Comparison of ENCODE assay signal across 9 cellular contexts in genomic region chr16:14289692-14290340, GRCh38.
DNase-seq lines count a peak whose midpoint lies in the region; ATAC-seq and TF ChIP-seq lines count a peak whose summit lies in the region.
"Had no signal": no experiment of that assay in that cellular context is flagged by ENCODE, and none has a peak within 500 bp of the region (broad histone marks: within the 10 kb centered on the region; RNA-seq: fewer than 3 reads in every experiment).

No MANE protein-coding gene starts in this region.

- no peak for TF ChIP-seq EP300 in transverse colon (IDR thresholded peaks at IDR 0.05; ENCODE audit: low read depth)

- H3K9me3 ChIP-seq in transverse colon: peaks cover 4 to 10% of the 10 kb centered on the region in 2 donors

- DNase-seq in D341Med (ENCODE audit: low spot score): peak; percentile 61
- DNase-seq in HCEC 1CT: peak; percentile 22
- peak; percentile 32 for DNase-seq in RWPE1 (ENCODE audit: low spot score)
- DNase-seq in fibroblast of pulmonary artery (ENCODE audit: low read depth): peak; percentile 39
- DNase-seq in transverse colon: no peak
- no peak for DNase-seq in activated CD4-positive, CD25-positive, alpha-beta regulatory T cell (lab: John Stamatoyannopoulos, UW)
- DNase-seq in OCI-M2 (lab: John Stamatoyannopoulos, UW; ENCODE audit: unreplicated experiment): no peak

- H3K27me3 ChIP-seq in transverse colon: no peaks in the 10 kb centered on the region
- H3K27me3 ChIP-seq: SJSA1 had no signal

- POLR2A ChIA-PET in RWPE1 (lab: Yijun Ruan, JAX; ENCODE audit: low non-redundant PET): no interaction called here

- 55 to 66% methylated on average over 7 to 9 of the region's 9 CpGs for WGBS in transverse colon (ENCODE audit: low coverage in 1 of 2), 2 donors

- TF ChIP-seq CTCF in RWPE1 (conservative IDR thresholded peaks at IDR 0.05; ENCODE audit: low read depth) (peak; percentile 33), fibroblast of pulmonary artery (IDR thresholded peaks at IDR 0.05; ENCODE audit: low read length, missing control alignments) (peak; percentile 53), transverse colon (IDR thresholded peaks at IDR 0.05) (peak in 2 of 5 experiments; percentile 21 to 25)

- TF ChIP-seq POLR2A in transverse colon (IDR thresholded peaks at IDR 0.05): no peak

- CTCF ChIA-PET in RWPE1 (lab: Yijun Ruan, JAX): interaction anchor here (0.7 to 1.1 kb wide), 3 partner anchors 370 to 1393 kb away, joined by 3 read pairs; partner anchors contain the start of gene ERCC4

- no peaks in the 10 kb centered on the region for H3K36me3 ChIP-seq in transverse colon

- intact Hi-C loops in transverse colon (cut with DNase I; ENCODE audit: low total_unique reads): no loop called here

- no peak for ATAC-seq in GM18909 (IDR thresholded peaks at IDR 0.05; ENCODE audit: poor library complexity, unreplicated experiment)

- peaks cover 0 to 16% (median 9%) of the 10 kb centered on the region in 4 donors for H3K4me1 ChIP-seq in transverse colon

- no peak overlapping the region for H3K4me3 ChIP-seq in fibroblast of pulmonary artery (replicated peaks; ENCODE audit: low read depth, low read length)
- no peak overlapping the region for H3K4me3 ChIP-seq in transverse colon
- H3K4me3 ChIP-seq: SJSA1 had no signal

- H3K27ac ChIP-seq in RWPE1 (no peak overlapping the region), transverse colon (no peak overlapping the region)
- H3K27ac ChIP-seq: SJSA1 had no signal

- in situ Hi-C loops in transverse colon (cut with MboI; ENCODE audit: low pct_ligation_motif_present in 1 of 4, low pct_unique_long_range_greater_than_20kb in 1 of 4, low sequenced_read_pairs in 3 of 4): loop anchor here (5.0 to 25.0 kb wide), 4 partner anchors 235 to 368 kb away; partner anchors contain the start of gene ERCC4 (in 3 of the 4)

Comparison
In these comparisons a context has a peak if more than half of its experiments do, and no peak if none do; other contexts are left out.
1. DNase-seq: peak in D341Med (single experiment), HCEC 1CT (single experiment), RWPE1 (single experiment) and fibroblast of pulmonary artery (single experiment); none in transverse colon (single experiment), activated CD4-positive, CD25-positive, alpha-beta regulatory T cell (0 of 4) and OCI-M2 (single experiment).